ENCODE assay signal across 28 cellular contexts in genomic region chr2:224776795-224777562, GRCh38.
DNase-seq lines count a peak whose midpoint lies in the region; ATAC-seq and TF ChIP-seq lines count a peak whose summit lies in the region.
"Had no signal": no experiment of that assay in that cellular context is flagged by ENCODE, and none has a peak within 500 bp of the region (broad histone marks: within the 10 kb centered on the region; RNA-seq: fewer than 3 reads in every experiment).

No MANE protein-coding gene starts in this region.

- DNase-seq in activated CD4-positive, alpha-beta memory T cell treated with anti-CD3 and anti-CD28 coated beads for 36 hours = no peak
- no peak for DNase-seq in activated CD4-positive, alpha-beta memory T cell treated with anti-CD3 and anti-CD28 coated beads, Interleukin-2, amount 10 ng/mL, durations not matched to agents 7 days and 5 days
- DNase-seq in CD8-positive, alpha-beta T cell = no peak
- DNase-seq in central memory CD8-positive, alpha-beta T cell (ENCODE audit: low spot score in 2 of 2) = no peak
- DNase-seq in naive thymus-derived CD4-positive, alpha-beta T cell = no peak
- no peak for DNase-seq in left lobe of liver (ENCODE audit: low spot score)
- DNase-seq in foreskin fibroblast = no peak
- no peak for DNase-seq in neural progenitor cell (ENCODE audit: low spot score)
- DNase-seq: activated CD4-positive, alpha-beta T cell treated with anti-CD3 and anti-CD28 coated beads for 4 hours; activated CD8-positive, alpha-beta memory T cell treated with anti-CD3 and anti-CD28 coated beads, Interleukin-2, amount 50 U/mL, for 4 hours; activated effector memory CD4-positive, alpha-beta T cell treated with anti-CD3 and anti-CD28 coated beads, Interleukin-2, amount 50 U/mL, for 16 hours; amygdala; BE2C; COR-L47; DMS79 treated with DMSO at 0.1 percent for 48 hours; effector memory CD8-positive, alpha-beta T cell; esophagus squamous epithelium; gastrocnemius medialis; hippocampal formation; NCI-H1694; NCI-H524 treated with DMSO at 0.1 percent for 48 hours; stimulated activated CD8-positive, alpha-beta memory T cell treated with anti-CD3 and anti-CD28 coated beads, Interleukin-4, amount 100 ng/mL, for 48 hours had no signal

- H2AFZ ChIP-seq in neural progenitor cell (replicated peaks) = no peak overlapping the region

- H3K27me3 Mint-ChIP-seq in activated CD4-positive, alpha-beta memory T cell treated with anti-CD3 and anti-CD28 coated beads for 36 hours = no peaks in the 10 kb centered on the region
- no peaks in the 10 kb centered on the region for H3K27me3 Mint-ChIP-seq in activated CD4-positive, alpha-beta memory T cell treated with anti-CD3 and anti-CD28 coated beads, Interleukin-2, amount 10 ng/mL, durations not matched to agents 7 days and 5 days
- H3K27me3 Mint-ChIP-seq in CD8-positive, alpha-beta T cell (ENCODE audit: low read depth) = no peaks in the 10 kb centered on the region
- H3K27me3 Mint-ChIP-seq in central memory CD8-positive, alpha-beta T cell = no peaks in the 10 kb centered on the region
- H3K27me3 Mint-ChIP-seq in naive thymus-derived CD4-positive, alpha-beta T cell = no peaks in the 10 kb centered on the region
- peaks cover 3% of the 10 kb centered on the region for H3K27me3 Mint-ChIP-seq in neural progenitor cell (ENCODE audit: insufficient read depth, low read depth)
- H3K27me3 Mint-ChIP-seq: effector memory CD8-positive, alpha-beta T cell had no signal

- POLR2A ChIA-PET in activated CD4-positive, alpha-beta memory T cell treated with anti-CD3 and anti-CD28 coated beads for 36 hours (lab: Charles Lee) = no interaction called here
- POLR2A ChIA-PET in activated CD4-positive, alpha-beta memory T cell treated with anti-CD3 and anti-CD28 coated beads, Interleukin-2, amount 10 ng/mL, durations not matched to agents 7 days and 5 days (lab: Charles Lee) = no interaction called here
- POLR2A ChIA-PET in CD8-positive, alpha-beta T cell (lab: Charles Lee) = no interaction called here
- POLR2A ChIA-PET in naive thymus-derived CD4-positive, alpha-beta T cell (lab: Charles Lee) = no interaction called here

- no peak overlapping the region for H3K9ac ChIP-seq in neural progenitor cell
- H3K9ac ChIP-seq: KMS-11 had no signal

- intact Hi-C loops in activated CD4-positive, alpha-beta memory T cell treated with anti-CD3 and anti-CD28 coated beads for 36 hours (cut with micrococcal nuclease) = no loop called here
- intact Hi-C loops in CD8-positive, alpha-beta T cell (cut with DNase I, micrococcal nuclease) = loop anchor here (5.0 to 10.0 kb wide), 3 partner anchors 125 to 812 kb away; no protein-coding TSS in a partner anchor
- intact Hi-C loops in naive thymus-derived CD4-positive, alpha-beta T cell (cut with micrococcal nuclease) = loop anchor here in 1 of 2 donors (5.0 kb wide), 1 partner anchor 805 kb away; no protein-coding TSS in a partner anchor

- no peaks in the 10 kb centered on the region for H4K20me1 ChIP-seq in neural progenitor cell (ENCODE audit: low read depth)

- no peak for ATAC-seq in CD8-positive, alpha-beta T cell
- ATAC-seq in central memory CD8-positive, alpha-beta T cell (replicated peaks; ENCODE audit: extremely low read depth, poor library complexity, severe bottlenecking) = no peak
- no peak for ATAC-seq in naive thymus-derived CD4-positive, alpha-beta T cell
- ATAC-seq in left lobe of liver = no peak
- ATAC-seq: effector memory CD8-positive, alpha-beta T cell; gastrocnemius medialis had no signal

- H3K9me3 Mint-ChIP-seq in activated CD4-positive, alpha-beta memory T cell treated with anti-CD3 and anti-CD28 coated beads for 36 hours = no peaks in the 10 kb centered on the region
- no peaks in the 10 kb centered on the region for H3K9me3 Mint-ChIP-seq in activated CD4-positive, alpha-beta memory T cell treated with anti-CD3 and anti-CD28 coated beads, Interleukin-2, amount 10 ng/mL, durations not matched to agents 7 days and 5 days
- H3K9me3 Mint-ChIP-seq in CD8-positive, alpha-beta T cell = no peaks in the 10 kb centered on the region
- no peaks in the 10 kb centered on the region for H3K9me3 Mint-ChIP-seq in central memory CD8-positive, alpha-beta T cell
- H3K9me3 Mint-ChIP-seq in naive thymus-derived CD4-positive, alpha-beta T cell = no peaks in the 10 kb centered on the region
- no peaks in the 10 kb centered on the region for H3K9me3 Mint-ChIP-seq in neural progenitor cell
- H3K9me3 Mint-ChIP-seq: effector memory CD8-positive, alpha-beta T cell had no signal

- H3K4me2 ChIP-seq in neural progenitor cell = no peak overlapping the region
- H3K4me2 ChIP-seq: KMS-11 had no signal

- CTCF ChIA-PET in activated CD4-positive, alpha-beta memory T cell treated with anti-CD3 and anti-CD28 coated beads for 36 hours (lab: Charles Lee) = interaction anchor here (0.6 to 3.4 kb wide), 6 partner anchors 8 to 232 kb away, joined by 3 to 20 read pairs (median 4); no protein-coding TSS in a partner anchor
- CTCF ChIA-PET in activated CD4-positive, alpha-beta memory T cell treated with anti-CD3 and anti-CD28 coated beads, Interleukin-2, amount 10 ng/mL, durations not matched to agents 7 days and 5 days (lab: Charles Lee) = interaction anchor here (0.5 to 1.2 kb wide), 3 partner anchors 11 to 349 kb away, joined by 3 read pairs; no protein-coding TSS in a partner anchor
- CTCF ChIA-PET in CD8-positive, alpha-beta T cell (lab: Charles Lee) = interaction anchor here (0.5 to 2.8 kb wide), 12 partner anchors 9 to 742 kb away, joined by 3 to 11 read pairs (median 5); no protein-coding TSS in a partner anchor
- CTCF ChIA-PET in naive thymus-derived CD4-positive, alpha-beta T cell (lab: Charles Lee) = interaction anchor here (1.1 to 1.5 kb wide), 2 partner anchors 13 to 806 kb away, joined by 3 to 6 read pairs; no protein-coding TSS in a partner anchor

- H3F3A ChIP-seq in neural progenitor cell (ENCODE audit: low read depth) = no peaks in the 10 kb centered on the region

- H3K27ac Mint-ChIP-seq in activated CD4-positive, alpha-beta memory T cell treated with anti-CD3 and anti-CD28 coated beads for 36 hours = peak overlapping the region; percentile 9
- no peak overlapping the region for H3K27ac Mint-ChIP-seq in activated CD4-positive, alpha-beta memory T cell treated with anti-CD3 and anti-CD28 coated beads, Interleukin-2, amount 10 ng/mL, durations not matched to agents 7 days and 5 days
- H3K27ac Mint-ChIP-seq in CD8-positive, alpha-beta T cell = peak overlapping the region; percentile 3
- H3K27ac Mint-ChIP-seq in central memory CD8-positive, alpha-beta T cell (ENCODE audit: low read depth) = peak overlapping the region; percentile 26
- H3K27ac Mint-ChIP-seq in naive thymus-derived CD4-positive, alpha-beta T cell = peak overlapping the region in 8 of 9 donors; percentile 34 to 84 (median 64)
- H3K27ac Mint-ChIP-seq in neural progenitor cell = no peak overlapping the region

- TF ChIP-seq CTCF in CD8-positive, alpha-beta T cell (IDR thresholded peaks at IDR 0.05) = no peak
- TF ChIP-seq CTCF in foreskin fibroblast (IDR thresholded peaks at IDR 0.05; ENCODE audit: low read depth, low read length) (no peak), neural progenitor cell (IDR thresholded peaks at IDR 0.05) (no peak)

- H3K4me1 ChIP-seq in CD8-positive, alpha-beta T cell (ENCODE audit: insufficient read depth, low read length) = no peaks in the 10 kb centered on the region
- no peaks in the 10 kb centered on the region for H3K4me1 ChIP-seq in naive thymus-derived CD4-positive, alpha-beta T cell (ENCODE audit: control insufficient read depth in 2 of 2, insufficient read depth in 2 of 2, low read length in 2 of 2)
- no peaks in the 10 kb centered on the region for H3K4me1 ChIP-seq in neural progenitor cell
- H3K4me1 ChIP-seq: BE2C, breast epithelium, SJSA1, suprapubic skin had no signal

- peaks cover 35% of the 10 kb centered on the region for H3K36me3 ChIP-seq in CD8-positive, alpha-beta T cell (ENCODE audit: insufficient read depth, low read length)
- peaks cover 9 to 51% (median 25%) of the 10 kb centered on the region in 3 experiments for H3K36me3 ChIP-seq in naive thymus-derived CD4-positive, alpha-beta T cell (ENCODE audit: control insufficient read depth in 2 of 3, insufficient read depth in 3 of 3, low read length in 3 of 3)
- H3K36me3 ChIP-seq in neural progenitor cell = no peaks in the 10 kb centered on the region
- H3K36me3 ChIP-seq: BE2C, breast epithelium, gastrocnemius medialis had no signal

- peaks cover 41% of the 10 kb centered on the region for H3K36me3 Mint-ChIP-seq in activated CD4-positive, alpha-beta memory T cell treated with anti-CD3 and anti-CD28 coated beads for 36 hours
- peaks cover 64% of the 10 kb centered on the region for H3K36me3 Mint-ChIP-seq in activated CD4-positive, alpha-beta memory T cell treated with anti-CD3 and anti-CD28 coated beads, Interleukin-2, amount 10 ng/mL, durations not matched to agents 7 days and 5 days (ENCODE audit: low read depth)
- peaks cover 72% of the 10 kb centered on the region for H3K36me3 Mint-ChIP-seq in CD8-positive, alpha-beta T cell
- peaks cover 50% of the 10 kb centered on the region for H3K36me3 Mint-ChIP-seq in central memory CD8-positive, alpha-beta T cell (ENCODE audit: insufficient read depth)
- H3K36me3 Mint-ChIP-seq in naive thymus-derived CD4-positive, alpha-beta T cell = peaks cover 15 to 45% (median 33%) of the 10 kb centered on the region in 5 donors
- peaks cover 5% of the 10 kb centered on the region for H3K36me3 Mint-ChIP-seq in neural progenitor cell

- H3K9me3 ChIP-seq in CD8-positive, alpha-beta T cell (ENCODE audit: low read length) = no peaks in the 10 kb centered on the region
- no peaks in the 10 kb centered on the region for H3K9me3 ChIP-seq in naive thymus-derived CD4-positive, alpha-beta T cell (ENCODE audit: control insufficient read depth in 2 of 3, low read length in 3 of 3)
- H3K9me3 ChIP-seq in neural progenitor cell (ENCODE audit: low read depth) = no peaks in the 10 kb centered on the region
- H3K9me3 ChIP-seq: BE2C, breast epithelium, esophagus squamous epithelium, gastrocnemius medialis, neutrophil, SJSA1, suprapubic skin had no signal

- no peak overlapping the region for H3K27ac ChIP-seq in CD8-positive, alpha-beta T cell (ENCODE audit: low read depth, low read length)
- no peak overlapping the region for H3K27ac ChIP-seq in naive thymus-derived CD4-positive, alpha-beta T cell (ENCODE audit: low read depth, low read length)
- no peak overlapping the region for H3K27ac ChIP-seq in neural progenitor cell
- H3K27ac ChIP-seq: breast epithelium, coronary artery, gastrocnemius medialis, KMS-11, neutrophil, SJSA1, suprapubic skin had no signal

- no peak overlapping the region for H3K4me3 Mint-ChIP-seq in activated CD4-positive, alpha-beta memory T cell treated with anti-CD3 and anti-CD28 coated beads for 36 hours
- no peak overlapping the region for H3K4me3 Mint-ChIP-seq in activated CD4-positive, alpha-beta memory T cell treated with anti-CD3 and anti-CD28 coated beads, Interleukin-2, amount 10 ng/mL, durations not matched to agents 7 days and 5 days
- H3K4me3 Mint-ChIP-seq in CD8-positive, alpha-beta T cell = no peak overlapping the region
- H3K4me3 Mint-ChIP-seq in central memory CD8-positive, alpha-beta T cell = no peak overlapping the region
- no peak overlapping the region for H3K4me3 Mint-ChIP-seq in naive thymus-derived CD4-positive, alpha-beta T cell
- H3K4me3 Mint-ChIP-seq in neural progenitor cell = no peak overlapping the region
- H3K4me3 Mint-ChIP-seq: effector memory CD8-positive, alpha-beta T cell had no signal

- peaks cover 3% of the 10 kb centered on the region for H3K4me1 Mint-ChIP-seq in activated CD4-positive, alpha-beta memory T cell treated with anti-CD3 and anti-CD28 coated beads for 36 hours (ENCODE audit: low read depth)
- no peaks in the 10 kb centered on the region for H3K4me1 Mint-ChIP-seq in activated CD4-positive, alpha-beta memory T cell treated with anti-CD3 and anti-CD28 coated beads, Interleukin-2, amount 10 ng/mL, durations not matched to agents 7 days and 5 days
- H3K4me1 Mint-ChIP-seq in CD8-positive, alpha-beta T cell (ENCODE audit: low read depth) = peaks cover 5% of the 10 kb centered on the region
- peaks cover 4% of the 10 kb centered on the region for H3K4me1 Mint-ChIP-seq in central memory CD8-positive, alpha-beta T cell
- peaks cover 0 to 22% (median 10%) of the 10 kb centered on the region in 7 donors for H3K4me1 Mint-ChIP-seq in naive thymus-derived CD4-positive, alpha-beta T cell
- peaks cover 3% of the 10 kb centered on the region for H3K4me1 Mint-ChIP-seq in neural progenitor cell

- H3K4me3 ChIP-seq in CD8-positive, alpha-beta T cell (ENCODE audit: low read depth, low read length) = no peak overlapping the region
- no peak overlapping the region for H3K4me3 ChIP-seq in naive thymus-derived CD4-positive, alpha-beta T cell (ENCODE audit: low read length)
- H3K4me3 ChIP-seq in foreskin fibroblast (ENCODE audit: low read depth in 1 of 2, low read length in 2 of 2) (no peak overlapping the region), neural progenitor cell (no peak overlapping the region)
- H3K4me3 ChIP-seq: breast epithelium, coronary artery, esophagus squamous epithelium, gastrocnemius medialis, SJSA1, suprapubic skin had no signal

- no peaks in the 10 kb centered on the region for H3K27me3 ChIP-seq in CD8-positive, alpha-beta T cell (ENCODE audit: insufficient read depth, low read length)
- H3K27me3 ChIP-seq in naive thymus-derived CD4-positive, alpha-beta T cell (ENCODE audit: control insufficient read depth in 2 of 2, insufficient read depth in 2 of 2, low read length in 2 of 2) = no peaks in the 10 kb centered on the region
- no peaks in the 10 kb centered on the region for H3K27me3 ChIP-seq in neural progenitor cell
- H3K27me3 ChIP-seq: BE2C, breast epithelium, esophagus squamous epithelium, gastrocnemius medialis, neutrophil, SJSA1, suprapubic skin had no signal

- no peaks in the 10 kb centered on the region for H3K79me2 ChIP-seq in neural progenitor cell (ENCODE audit: low read depth)

Comparison
In these comparisons a context has a peak if more than half of its experiments do, and no peak if none do; other contexts are left out.
1. H3K27ac Mint-ChIP-seq: peak in activated CD4-positive, alpha-beta memory T cell treated with anti-CD3 and anti-CD28 coated beads for 36 hours (single experiment), CD8-positive, alpha-beta T cell (single experiment), central memory CD8-positive, alpha-beta T cell (single experiment) and naive thymus-derived CD4-positive, alpha-beta T cell (8 of 9); none in activated CD4-positive, alpha-beta memory T cell treated with anti-CD3 and anti-CD28 coated beads, Interleukin-2, amount 10 ng/mL, durations not matched to agents 7 days and 5 days (single experiment) and neural progenitor cell (single experiment).